9 cellular contexts compared by ENCODE assay signal in genomic region chr17:3534881-3535252, GRCh38.
A peak's percentile ranks its signal among the peaks of the same experiment; 100 is the strongest.
DNase-seq lines count a peak whose midpoint lies in the region; ATAC-seq lines count a peak whose summit lies in the region.
"Had no signal": no experiment of that assay in that cellular context is flagged by ENCODE, and none has a peak within 500 bp of the region (broad histone marks: within the 10 kb centered on the region; RNA-seq: fewer than 3 reads in every experiment).

No MANE protein-coding gene starts in this region.

- DNase-seq in EL (peak; percentile 72), MV-4-11 (lab: John Stamatoyannopoulos, UW) (peak; percentile 29), fibroblast of gingiva (ENCODE audit: low read depth) (peak; percentile 63), nucleus accumbens (lab: John Stamatoyannopoulos, UW) (peak in 43 of 56 donors; percentile 11 to 74 (median 48)), NCI-H1092 (lab: John Stamatoyannopoulos, UW) (no peak), NAMALWA (ENCODE audit: low spot score) (no peak)
- DNase-seq in stimulated activated CD4-positive, alpha-beta T cell treated with anti-CD3 and anti-CD28 coated beads, Interleukin-1b, Interleukin-23, amount 100 ng/mL, for 48 hours, result no peak
- DNase-seq: esophagus squamous epithelium had no signal

- no peak for ATAC-seq in activated CD4-positive, CD25-positive, alpha-beta regulatory T cell treated with anti-CD3 and anti-CD28 coated beads, Interleukin-2, amount 50 U/mL, for 24 hours

Comparison
In these comparisons a context has a peak if more than half of its experiments do, and no peak if none do; other contexts are left out.
1. DNase-seq: peak in EL (single experiment), MV-4-11 (single experiment), fibroblast of gingiva (single experiment) and nucleus accumbens (43 of 56); none in NCI-H1092 (single experiment), stimulated activated CD4-positive, alpha-beta T cell treated with anti-CD3 and anti-CD28 coated beads, Interleukin-1b, Interleukin-23, amount 100 ng/mL, for 48 hours (single experiment) and NAMALWA (single experiment).